17 cellular contexts compared by ENCODE assay signal in the genomic region with DNA sequence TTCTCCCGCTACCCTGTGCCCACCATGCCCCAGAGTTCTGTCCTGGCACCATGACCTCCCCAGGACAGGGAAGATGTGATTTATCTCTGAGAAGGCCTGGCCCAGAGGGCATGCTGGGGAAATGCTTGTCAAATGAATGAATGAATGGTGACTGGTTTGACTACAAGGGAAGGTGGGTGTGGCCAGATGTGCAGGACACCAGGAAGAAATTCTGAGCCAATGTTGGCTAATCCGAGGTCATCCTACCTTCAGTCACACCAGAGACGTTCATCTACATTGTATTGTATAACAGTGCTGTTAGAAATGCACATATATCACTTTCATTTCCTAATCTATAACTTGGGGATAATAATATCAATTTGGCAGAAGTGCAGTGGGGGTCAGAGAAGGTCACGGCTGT.
"Had no signal": no experiment of that assay in that cellular context is flagged by ENCODE, and none has a peak within 500 bp of the region (broad histone marks: within the 10 kb centered on the region; RNA-seq: fewer than 3 reads in every experiment).

No MANE protein-coding gene starts in this region.

- H3K4me1 ChIP-seq: ascending aorta, parathyroid adenoma had no signal

- H3K36me3 ChIP-seq: ascending aorta, esophagus squamous epithelium had no signal

- H3K4me1 Mint-ChIP-seq: activated naive CD8-positive, alpha-beta T cell treated with anti-CD3 and anti-CD28 coated beads, Interleukin-2, amount 50 U/mL, for 24 hours had no signal

- H2AFZ ChIP-seq: parathyroid adenoma had no signal

- H3K4me3 ChIP-seq: ascending aorta, esophagus squamous epithelium, lung had no signal

- DNase-seq: activated CD4-positive, alpha-beta T cell treated with anti-CD3 and anti-CD28 coated beads, Interleukin-2, amount 50 U/mL, for 1 hour; activated naive CD4-positive, alpha-beta T cell; activated naive CD8-positive, alpha-beta T cell treated with anti-CD3 and anti-CD28 coated beads, Interleukin-2, amount 50 U/mL, for 24 hours; activated T-cell treated with anti-CD3 and anti-CD28 coated beads for 4 hours; esophagus squamous epithelium; midbrain; naive B cell; retina; small intestine; stimulated activated CD4-positive, alpha-beta T cell treated with anti-CD3 and anti-CD28 coated beads, Interleukin-4, amount 100 ng/mL, for 24 hours; stimulated activated naive CD4-positive, alpha-beta T cell treated with Interleukin-2 at 50 U/mL for 16 hours; T-cell; T-helper 9 cell; trophoblast cell had no signal

- ATAC-seq: activated naive CD8-positive, alpha-beta T cell treated with anti-CD3 and anti-CD28 coated beads, Interleukin-2, amount 50 U/mL, for 24 hours; T-cell had no signal

- H3K27me3 Mint-ChIP-seq: activated naive CD8-positive, alpha-beta T cell treated with anti-CD3 and anti-CD28 coated beads, Interleukin-2, amount 50 U/mL, for 24 hours had no signal

- H3K9me3 Mint-ChIP-seq: activated naive CD8-positive, alpha-beta T cell treated with anti-CD3 and anti-CD28 coated beads, Interleukin-2, amount 50 U/mL, for 24 hours; naive B cell; T-cell had no signal

- H3K9ac ChIP-seq: parathyroid adenoma had no signal

- H3K27ac ChIP-seq: ascending aorta, esophagus squamous epithelium, parathyroid adenoma had no signal

- H3K36me3 Mint-ChIP-seq: naive B cell, T-cell had no signal

- H3K27me3 ChIP-seq: ascending aorta, esophagus squamous epithelium had no signal

- H3K27ac Mint-ChIP-seq: activated naive CD8-positive, alpha-beta T cell treated with anti-CD3 and anti-CD28 coated beads, Interleukin-2, amount 50 U/mL, for 24 hours; T-cell had no signal

- H3K79me2 ChIP-seq: parathyroid adenoma had no signal

- H3K9me3 ChIP-seq: ascending aorta, esophagus squamous epithelium had no signal

- H3K4me3 Mint-ChIP-seq: activated naive CD8-positive, alpha-beta T cell treated with anti-CD3 and anti-CD28 coated beads, Interleukin-2, amount 50 U/mL, for 24 hours; naive B cell; T-cell had no signal
